Comparison of ENCODE assay signal across 12 cellular contexts in genomic region chr7:38330861-38331709, GRCh38.
A peak's percentile ranks its signal among the peaks of the same experiment; 100 is the strongest.
DNase-seq lines count a peak whose midpoint lies in the region; ATAC-seq, FAIRE-seq and TF ChIP-seq lines count a peak whose summit lies in the region.
"Had no signal": no experiment of that assay in that cellular context is flagged by ENCODE, and none has a peak within 500 bp of the region (broad histone marks: within the 10 kb centered on the region; RNA-seq: fewer than 3 reads in every experiment).

No MANE protein-coding gene starts in this region.

- peak; percentile 76 to 91 (median 89) for TF ChIP-seq CTCF in H1 (IDR thresholded peaks at IDR 0.05; ENCODE audit: control extremely low read depth in 1 of 3, insufficient read depth in 1 of 3, low read depth in 1 of 3, low read length in 3 of 3)
- TF ChIP-seq CTCF in foreskin fibroblast (IDR thresholded peaks at IDR 0.05; ENCODE audit: low read depth, low read length), result no peak

- peak; percentile 79 for ATAC-seq in stimulated activated effector memory CD8-positive, alpha-beta T cell treated with anti-CD3 and anti-CD28 coated beads, Interleukin-12 subunit alpha, Interleukin-12 subunit beta, amount 100 ng/mL, for 72 hours
- no peak for ATAC-seq in HG02973 (IDR thresholded peaks at IDR 0.05; ENCODE audit: unreplicated experiment)

- peak; percentile 54 to 67; a peak in 3 of 4 replicates for TF ChIP-seq RAD21 in H1 (IDR thresholded peaks at IDR 0.05 in 1 of 2, conservative IDR thresholded peaks at IDR 0.05 in 1 of 2; ENCODE audit: low read depth in 2 of 2, low read length in 2 of 2)

- no peak overlapping the region for H3K4ac ChIP-seq in H1 (replicated peaks; ENCODE audit: insufficient read length, low read depth, low read length)

- no peak for FAIRE-seq in RCC 7860 (lab: Jason Lieb, UNC)
- peak; percentile 45 for FAIRE-seq in H1 (lab: Jason Lieb, UNC)

- no peaks in the 10 kb centered on the region for H3K27me3 Mint-ChIP-seq in activated CD4-positive, alpha-beta T cell treated with anti-CD3 and anti-CD28 coated beads, Interleukin-2, amount 10 ng/mL, durations not matched to agents 24 days and 14 days

- no peak overlapping the region for H3K27ac Mint-ChIP-seq in activated CD4-positive, alpha-beta T cell treated with anti-CD3 and anti-CD28 coated beads, Interleukin-2, amount 10 ng/mL, durations not matched to agents 24 days and 14 days
- peak overlapping the region; percentile 94 for H3K27ac Mint-ChIP-seq in stimulated activated effector memory CD8-positive, alpha-beta T cell treated with anti-CD3 and anti-CD28 coated beads, Interleukin-12 subunit alpha, Interleukin-12 subunit beta, amount 100 ng/mL, for 72 hours

- peaks cover 0 to 17% (median 8%) of the 10 kb centered on the region in 4 experiments; a peak in 5 of 7 replicates for H3K4me1 ChIP-seq in H1 (replicated peaks in 1 of 4; ENCODE audit: control insufficient read depth in 3 of 4, insufficient read depth in 4 of 4, low read length in 3 of 4)
- H3K4me1 ChIP-seq: vagina had no signal

- no peaks in the 10 kb centered on the region for H3K9me3 Mint-ChIP-seq in activated CD4-positive, alpha-beta T cell treated with anti-CD3 and anti-CD28 coated beads, Interleukin-2, amount 10 ng/mL, durations not matched to agents 24 days and 14 days
- H3K9me3 Mint-ChIP-seq in stimulated activated effector memory CD8-positive, alpha-beta T cell treated with anti-CD3 and anti-CD28 coated beads, Interleukin-12 subunit alpha, Interleukin-12 subunit beta, amount 100 ng/mL, for 72 hours, result no peaks in the 10 kb centered on the region

- no peak overlapping the region for H3K4me3 Mint-ChIP-seq in activated CD4-positive, alpha-beta T cell treated with anti-CD3 and anti-CD28 coated beads, Interleukin-2, amount 10 ng/mL, durations not matched to agents 24 days and 14 days
- H3K4me3 Mint-ChIP-seq in stimulated activated effector memory CD8-positive, alpha-beta T cell treated with anti-CD3 and anti-CD28 coated beads, Interleukin-12 subunit alpha, Interleukin-12 subunit beta, amount 100 ng/mL, for 72 hours, result peak overlapping the region; percentile 71

- no peaks in the 10 kb centered on the region for H3K36me3 Mint-ChIP-seq in activated CD4-positive, alpha-beta T cell treated with anti-CD3 and anti-CD28 coated beads, Interleukin-2, amount 10 ng/mL, durations not matched to agents 24 days and 14 days (ENCODE audit: low read depth)
- H3K36me3 Mint-ChIP-seq in stimulated activated effector memory CD8-positive, alpha-beta T cell treated with anti-CD3 and anti-CD28 coated beads, Interleukin-12 subunit alpha, Interleukin-12 subunit beta, amount 100 ng/mL, for 72 hours, result peaks cover 48% of the 10 kb centered on the region

- H3K18ac ChIP-seq in H1 (ENCODE audit: extremely low read depth, low read length), result peak overlapping the region; percentile 86

- H3K27me3 ChIP-seq in H1 (replicated peaks in 1 of 4; ENCODE audit: control insufficient read depth in 3 of 4, extremely low read depth in 1 of 4, insufficient read depth in 3 of 4, low read length in 3 of 4), result no peaks in the 10 kb centered on the region
- H3K27me3 ChIP-seq: BLaER1, esophagus squamous epithelium, vagina had no signal

- POLR2A ChIA-PET in H1 (lab: Charles Lee; ENCODE audit: partially characterized antibody), result interaction anchor here (0.7 to 1.7 kb wide), 4 partner anchors 12 to 384 kb away, joined by 3 read pairs; no protein-coding TSS in a partner anchor

- peak overlapping the region; percentile 60; the same call in 1 of the 2 replicates for H2BK12ac ChIP-seq in H1 (ENCODE audit: low read depth, low read length)

- peak overlapping the region; percentile 84 for H2BK20ac ChIP-seq in H1 (ENCODE audit: low read length)

- peak overlapping the region; percentile 5 for H2BK120ac ChIP-seq in H1 (replicated peaks; ENCODE audit: low read depth, low read length)

- peak overlapping the region; percentile 97 for H2AFZ ChIP-seq in H1 (ENCODE audit: low read length)

- H3K79me2 ChIP-seq in H1 (ENCODE audit: control insufficient read depth in 1 of 2, insufficient read depth in 2 of 2, low read length in 2 of 2), result no peaks in the 10 kb centered on the region

- H3K4me3 ChIP-seq in H1 (ENCODE audit: extremely low read depth in 1 of 4, insufficient read depth in 2 of 4, low read depth in 3 of 4, low read length in 4 of 4), result peak overlapping the region in 1 of 4 experiments; percentile 14; a peak in 1 of 8 replicates
- H3K4me3 ChIP-seq in foreskin fibroblast (ENCODE audit: low read depth in 1 of 2, low read length in 2 of 2), result no peak overlapping the region
- H3K4me3 ChIP-seq: BLaER1, esophagus squamous epithelium, vagina had no signal

- no peak overlapping the region for H2AK5ac ChIP-seq in H1 (ENCODE audit: low read depth, low read length)

- no peak overlapping the region for H4K8ac ChIP-seq in H1 (ENCODE audit: extremely low read depth, insufficient read depth, low read length)

- no peak overlapping the region for H4K91ac ChIP-seq in H1 (replicated peaks; ENCODE audit: insufficient read length, low read length)

- H3K4me1 Mint-ChIP-seq in activated CD4-positive, alpha-beta T cell treated with anti-CD3 and anti-CD28 coated beads, Interleukin-2, amount 10 ng/mL, durations not matched to agents 24 days and 14 days, result peaks cover 36% of the 10 kb centered on the region
- H3K4me1 Mint-ChIP-seq in stimulated activated effector memory CD8-positive, alpha-beta T cell treated with anti-CD3 and anti-CD28 coated beads, Interleukin-12 subunit alpha, Interleukin-12 subunit beta, amount 100 ng/mL, for 72 hours, result peaks cover 58% of the 10 kb centered on the region

- no peaks in the 10 kb centered on the region for H3K79me1 ChIP-seq in H1 (ENCODE audit: low read depth, low read length)

- peak overlapping the region; percentile 31; the same call in 1 of the 2 replicates for H3K27ac ChIP-seq in H1 (ENCODE audit: low read depth, low read length)
- H3K27ac ChIP-seq: BLaER1, esophagus squamous epithelium, vagina had no signal

- no peak overlapping the region for H2BK15ac ChIP-seq in H1 (ENCODE audit: low read length)

- intact Hi-C loops in activated CD4-positive, alpha-beta T cell treated with anti-CD3 and anti-CD28 coated beads, Interleukin-2, amount 10 ng/mL, durations not matched to agents 24 days and 14 days (cut with micrococcal nuclease), result loop anchor here (2.0 kb wide), 1 partner anchor 78 kb away; no protein-coding TSS in a partner anchor

- H3K36me3 ChIP-seq in H1 (ENCODE audit: control insufficient read depth in 2 of 4, insufficient read depth in 4 of 4, low read length in 3 of 4), result no peaks in the 10 kb centered on the region
- H3K36me3 ChIP-seq: BLaER1, esophagus squamous epithelium, vagina had no signal

- no peaks in the 10 kb centered on the region for H4K20me1 ChIP-seq in H1 (replicated peaks in 1 of 2; ENCODE audit: control insufficient read depth in 1 of 2, insufficient read depth in 2 of 2, low read length in 2 of 2)
- H4K20me1 ChIP-seq: BLaER1 had no signal

- TF ChIP-seq EP300 in H1 (IDR thresholded peaks at IDR 0.05; ENCODE audit: borderline replicate concordance in 1 of 2, low read depth in 2 of 2, low read length in 2 of 2), result no peak

- no peak overlapping the region for H3K23ac ChIP-seq in H1 (ENCODE audit: insufficient read length)

- peak overlapping the region; percentile 35 to 44 for H3K4me2 ChIP-seq in H1 (ENCODE audit: insufficient read depth in 1 of 2, low read depth in 2 of 2, low read length in 2 of 2)
- H3K4me2 ChIP-seq: BLaER1 had no signal

- peak in 1 of 2 experiments; percentile 52; a peak in 1 of 3 replicates for TF ChIP-seq POLR2A in H1 (IDR thresholded peaks at IDR 0.05; ENCODE audit: control extremely low read depth in 1 of 2, low read depth in 2 of 2, low read length in 2 of 2)

- H3K14ac ChIP-seq in H1 (ENCODE audit: insufficient read length), result no peak overlapping the region

- H3K56ac ChIP-seq in H1 (replicated peaks; ENCODE audit: insufficient read length, low read depth, low read length), result no peak overlapping the region

- 0 out of 2 replicates have a peak overlapping the region, but pooled peaks have one; percentile 45 for H2BK5ac ChIP-seq in H1 (ENCODE audit: low read depth, low read length)

- H3K9me3 ChIP-seq in H1 (ENCODE audit: insufficient read depth in 2 of 2, low read depth in 1 of 2, low read length in 1 of 2), result no peaks in the 10 kb centered on the region
- H3K9me3 ChIP-seq: BLaER1, esophagus squamous epithelium, vagina had no signal

- peak overlapping the region in 3 of 4 experiments; percentile 11 to 31 (median 20); a peak in 1 of 7 replicates for H3K9ac ChIP-seq in H1 (replicated peaks in 1 of 4; ENCODE audit: extremely low read depth in 1 of 4, low read depth in 3 of 4, low read length in 3 of 4)
- H3K9ac ChIP-seq: BLaER1 had no signal

- WGBS in H1 (ENCODE audit: extremely low coverage in 1 of 2, insufficient coverage in 1 of 2, insufficient read length in 1 of 2, insufficient replicate concordance in 2 of 2, low coverage in 1 of 2, low lambda C conversion rate in 2 of 2, missing lambda C conversion rate in 1 of 2), 2 experiments, result 51% methylated on average over 9 of the region's 9 CpGs; no CpG with 5 or more reads in 1 of the 2 experiments

- CTCF ChIA-PET in H1 (lab: Charles Lee; ENCODE audit: partially characterized antibody), result interaction anchor here (0.5 to 5.4 kb wide), 42 partner anchors 9 to 429 kb away, joined by 3 to 64 read pairs (median 4); no protein-coding TSS in a partner anchor

- peak; percentile 64 for DNase-seq in activated CD4-positive, alpha-beta T cell treated with anti-CD3 and anti-CD28 coated beads, Interleukin-2, amount 10 ng/mL, durations not matched to agents 24 days and 14 days
- DNase-seq in activated CD4-positive, alpha-beta T cell treated with anti-CD3 and anti-CD28 coated beads for 4 hours, result no peak
- peak; percentile 0 for DNase-seq in RCC 7860 (ENCODE audit: low spot score)
- peak in 1 of 2 experiments; percentile 76 for DNase-seq in H1 (ENCODE audit: low read depth in 1 of 2, low spot score in 2 of 2)
- peak in 1 of 2 donors; percentile 63 for DNase-seq in stimulated activated effector memory CD8-positive, alpha-beta T cell treated with anti-CD3 and anti-CD28 coated beads, Interleukin-12 subunit alpha, Interleukin-12 subunit beta, amount 100 ng/mL, for 72 hours (ENCODE audit: low spot score in 2 of 2)
- DNase-seq in foreskin fibroblast, result no peak
- no peak for DNase-seq in AG08395 (ENCODE audit: low spot score)
- DNase-seq: esophagus squamous epithelium, NCI-H1092 had no signal

- H3K23me2 ChIP-seq in H1 (ENCODE audit: low read depth, low read length), result no peaks in the 10 kb centered on the region

- H4K5ac ChIP-seq in H1 (ENCODE audit: insufficient read length, low read depth, low read length), result no peak overlapping the region

TF ChIP-seq in H1, 55 proteins besides CTCF, POLR2A, EP300 and RAD21 (continues in another document):
- TF ChIP-seq MAX (IDR thresholded peaks at IDR 0.05) (0 out of 2 replicates have a peak, but pooled peaks have one; percentile 19), ASH2L (IDR thresholded peaks at IDR 0.05; ENCODE audit: low read length) (peak; percentile 69), KDM1A (IDR thresholded peaks at IDR 0.05; ENCODE audit: borderline replicate concordance, low read length) (no peak), POLR2AphosphoS5 (IDR thresholded peaks at IDR 0.05; ENCODE audit: low read depth, low read length) (no peak), CREB1 (IDR thresholded peaks at IDR 0.05) (0 out of 2 replicates have a peak, but pooled peaks have one; percentile 26)

Comparison
In these comparisons a context has a peak if more than half of its experiments do, and no peak if none do; other contexts are left out.
1. DNase-seq: peak in activated CD4-positive, alpha-beta T cell treated with anti-CD3 and anti-CD28 coated beads, Interleukin-2, amount 10 ng/mL, durations not matched to agents 24 days and 14 days (single experiment) and RCC 7860 (single experiment); none in activated CD4-positive, alpha-beta T cell treated with anti-CD3 and anti-CD28 coated beads for 4 hours (0 of 2), foreskin fibroblast (0 of 2) and AG08395 (single experiment).